Comparison of ENCODE assay signal across 1 cellular context in the genomic region with DNA sequence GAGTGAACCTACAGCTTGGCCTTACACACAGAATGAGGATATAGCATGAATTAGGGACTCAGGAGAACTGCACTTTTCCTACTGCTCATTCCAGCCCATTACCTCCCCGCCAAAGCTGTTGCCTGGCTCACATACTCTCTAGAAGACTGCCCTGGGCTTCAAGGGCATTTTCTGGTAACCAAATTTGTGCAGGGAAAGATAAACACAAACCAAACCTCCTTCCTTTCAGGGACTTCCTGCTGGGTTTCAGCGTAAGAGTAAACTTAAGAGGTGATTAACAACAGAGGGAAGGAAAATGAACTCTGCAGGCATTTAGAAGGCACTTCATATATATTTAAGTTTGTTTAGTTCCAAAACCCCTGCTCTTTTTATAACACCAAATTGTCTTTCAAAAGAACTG.
A peak's percentile ranks its signal among the peaks of the same experiment; 100 is the strongest.
TF ChIP-seq lines count a peak whose summit lies in the region.

No MANE protein-coding gene starts in this region.

TF ChIP-seq in HepG2, 621 proteins besides CTCF, POLR2A, EP300 and RAD21 (continued from another document):
- TF ChIP-seq, protein P1, sequence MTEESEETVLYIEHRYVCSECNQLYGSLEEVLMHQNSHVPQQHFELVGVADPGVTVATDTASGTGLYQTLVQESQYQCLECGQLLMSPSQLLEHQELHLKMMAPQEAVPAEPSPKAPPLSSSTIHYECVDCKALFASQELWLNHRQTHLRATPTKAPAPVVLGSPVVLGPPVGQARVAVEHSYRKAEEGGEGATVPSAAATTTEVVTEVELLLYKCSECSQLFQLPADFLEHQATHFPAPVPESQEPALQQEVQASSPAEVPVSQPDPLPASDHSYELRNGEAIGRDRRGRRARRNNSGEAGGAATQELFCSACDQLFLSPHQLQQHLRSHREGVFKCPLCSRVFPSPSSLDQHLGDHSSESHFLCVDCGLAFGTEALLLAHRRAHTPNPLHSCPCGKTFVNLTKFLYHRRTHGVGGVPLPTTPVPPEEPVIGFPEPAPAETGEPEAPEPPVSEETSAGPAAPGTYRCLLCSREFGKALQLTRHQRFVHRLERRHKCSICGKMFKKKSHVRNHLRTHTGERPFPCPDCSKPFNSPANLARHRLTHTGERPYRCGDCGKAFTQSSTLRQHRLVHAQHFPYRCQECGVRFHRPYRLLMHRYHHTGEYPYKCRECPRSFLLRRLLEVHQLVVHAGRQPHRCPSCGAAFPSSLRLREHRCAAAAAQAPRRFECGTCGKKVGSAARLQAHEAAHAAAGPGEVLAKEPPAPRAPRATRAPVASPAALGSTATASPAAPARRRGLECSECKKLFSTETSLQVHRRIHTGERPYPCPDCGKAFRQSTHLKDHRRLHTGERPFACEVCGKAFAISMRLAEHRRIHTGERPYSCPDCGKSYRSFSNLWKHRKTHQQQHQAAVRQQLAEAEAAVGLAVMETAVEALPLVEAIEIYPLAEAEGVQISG (CRISPR knock-in tag; IDR thresholded peaks at IDR 0.05), result no peak
- TF ChIP-seq SOX5 (CRISPR knock-in tag; IDR thresholded peaks at IDR 0.05; ENCODE audit: borderline replicate concordance) (peak; percentile 36; the same call in 1 of the 2 replicates), FOXP1 (IDR thresholded peaks at IDR 0.05) (no peak), FOXP1 (CRISPR knock-in tag; IDR thresholded peaks at IDR 0.05) (peak; percentile 54; the same call in 1 of the 2 replicates)
- TF ChIP-seq, protein P2, sequence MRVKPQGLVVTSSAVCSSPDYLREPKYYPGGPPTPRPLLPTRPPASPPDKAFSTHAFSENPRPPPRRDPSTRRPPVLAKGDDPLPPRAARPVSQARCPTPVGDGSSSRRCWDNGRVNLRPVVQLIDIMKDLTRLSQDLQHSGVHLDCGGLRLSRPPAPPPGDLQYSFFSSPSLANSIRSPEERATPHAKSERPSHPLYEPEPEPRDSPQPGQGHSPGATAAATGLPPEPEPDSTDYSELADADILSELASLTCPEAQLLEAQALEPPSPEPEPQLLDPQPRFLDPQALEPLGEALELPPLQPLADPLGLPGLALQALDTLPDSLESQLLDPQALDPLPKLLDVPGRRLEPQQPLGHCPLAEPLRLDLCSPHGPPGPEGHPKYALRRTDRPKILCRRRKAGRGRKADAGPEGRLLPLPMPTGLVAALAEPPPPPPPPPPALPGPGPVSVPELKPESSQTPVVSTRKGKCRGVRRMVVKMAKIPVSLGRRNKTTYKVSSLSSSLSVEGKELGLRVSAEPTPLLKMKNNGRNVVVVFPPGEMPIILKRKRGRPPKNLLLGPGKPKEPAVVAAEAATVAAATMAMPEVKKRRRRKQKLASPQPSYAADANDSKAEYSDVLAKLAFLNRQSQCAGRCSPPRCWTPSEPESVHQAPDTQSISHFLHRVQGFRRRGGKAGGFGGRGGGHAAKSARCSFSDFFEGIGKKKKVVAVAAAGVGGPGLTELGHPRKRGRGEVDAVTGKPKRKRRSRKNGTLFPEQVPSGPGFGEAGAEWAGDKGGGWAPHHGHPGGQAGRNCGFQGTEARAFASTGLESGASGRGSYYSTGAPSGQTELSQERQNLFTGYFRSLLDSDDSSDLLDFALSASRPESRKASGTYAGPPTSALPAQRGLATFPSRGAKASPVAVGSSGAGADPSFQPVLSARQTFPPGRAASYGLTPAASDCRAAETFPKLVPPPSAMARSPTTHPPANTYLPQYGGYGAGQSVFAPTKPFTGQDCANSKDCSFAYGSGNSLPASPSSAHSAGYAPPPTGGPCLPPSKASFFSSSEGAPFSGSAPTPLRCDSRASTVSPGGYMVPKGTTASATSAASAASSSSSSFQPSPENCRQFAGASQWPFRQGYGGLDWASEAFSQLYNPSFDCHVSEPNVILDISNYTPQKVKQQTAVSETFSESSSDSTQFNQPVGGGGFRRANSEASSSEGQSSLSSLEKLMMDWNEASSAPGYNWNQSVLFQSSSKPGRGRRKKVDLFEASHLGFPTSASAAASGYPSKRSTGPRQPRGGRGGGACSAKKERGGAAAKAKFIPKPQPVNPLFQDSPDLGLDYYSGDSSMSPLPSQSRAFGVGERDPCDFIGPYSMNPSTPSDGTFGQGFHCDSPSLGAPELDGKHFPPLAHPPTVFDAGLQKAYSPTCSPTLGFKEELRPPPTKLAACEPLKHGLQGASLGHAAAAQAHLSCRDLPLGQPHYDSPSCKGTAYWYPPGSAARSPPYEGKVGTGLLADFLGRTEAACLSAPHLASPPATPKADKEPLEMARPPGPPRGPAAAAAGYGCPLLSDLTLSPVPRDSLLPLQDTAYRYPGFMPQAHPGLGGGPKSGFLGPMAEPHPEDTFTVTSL (CRISPR knock-in tag; IDR thresholded peaks at IDR 0.05; ENCODE audit: borderline replicate concordance), result peak; percentile 66; the same call in 1 of the 2 replicates
